ENCODE assay signal across 8 cellular contexts in the genomic region with DNA sequence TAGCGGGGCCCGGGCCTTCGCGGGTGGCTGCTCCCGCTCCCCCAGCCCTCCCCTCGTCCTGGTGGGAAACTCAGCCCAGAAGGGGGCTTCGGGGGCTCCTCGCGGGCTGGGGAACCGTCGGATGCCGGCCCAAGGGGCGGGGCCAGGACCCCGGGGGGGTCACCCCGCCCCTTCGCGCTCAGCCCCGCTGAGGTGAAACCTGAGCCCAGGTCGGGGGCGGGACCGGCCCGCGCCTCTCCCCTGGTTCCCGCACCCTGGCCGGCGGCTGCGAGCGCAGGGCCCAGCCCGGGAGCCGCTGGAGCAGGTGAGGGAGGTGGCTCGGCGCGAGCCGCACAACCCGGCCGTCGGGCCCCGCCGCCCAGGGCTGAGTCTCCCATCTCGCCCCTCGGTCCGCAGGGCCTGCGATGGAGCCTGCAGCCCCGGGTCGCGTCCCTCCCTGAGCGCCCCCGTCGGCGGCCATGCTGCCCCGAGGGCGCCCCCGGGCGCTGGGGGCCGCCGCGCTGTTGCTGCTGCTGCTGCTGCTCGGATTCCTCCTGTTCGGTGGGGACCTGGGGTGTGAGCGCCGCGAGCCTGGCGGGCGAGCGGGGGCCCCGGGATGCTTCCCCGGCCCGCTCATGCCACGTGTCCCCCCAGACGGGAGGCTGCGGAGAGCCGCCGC. TPM values are rescaled to one million over a fixed set of nuclear protein-coding genes. Genes with fewer than 3 reads are reported as not detected.
DNase-seq lines count a peak whose midpoint lies in the region; ATAC-seq lines count a peak whose summit lies in the region.

A gene (plus strand): TSS at position 232 of the 658 bp plus-strand sequence. CDS start 227 bp downstream, at position 459.

- H3K4me1 Mint-ChIP-seq in CD4-positive, CD25-positive, alpha-beta regulatory T cell = peaks cover 0 to 60% (median 25%) of the 10 kb centered on the region in 4 donors
- H3K4me1 Mint-ChIP-seq in IgD-negative memory B cell = peaks cover 33 to 50% (median 34%) of the 10 kb centered on the region in 3 donors
- H3K4me1 Mint-ChIP-seq in activated T-cell treated with anti-CD3 and anti-CD28 coated beads, Interleukin-2, amount 50 U/mL, for 4 hours (ENCODE audit: low read depth) = peaks cover 36% of the 10 kb centered on the region

- DNase-seq in CD4-positive, CD25-positive, alpha-beta regulatory T cell = peak in 1 of 3 donors; percentile 37
- no peak for DNase-seq in activated T-cell treated with anti-CD3 and anti-CD28 coated beads, Interleukin-2, amount 50 U/mL, for 4 hours
- DNase-seq in iPS-NIHi11 (ENCODE audit: low spot score) = peak; percentile 98
- no peak for DNase-seq in anterior cingulate cortex (lab: John Stamatoyannopoulos, UW)
- no peak for DNase-seq in central memory CD4-positive, alpha-beta T cell

- H3K9me3 Mint-ChIP-seq in CD4-positive, CD25-positive, alpha-beta regulatory T cell = peaks cover 0 to 2% (median 0%) of the 10 kb centered on the region in 7 donors
- H3K9me3 Mint-ChIP-seq in IgD-negative memory B cell = no peaks in the 10 kb centered on the region
- no peaks in the 10 kb centered on the region for H3K9me3 Mint-ChIP-seq in activated T-cell treated with anti-CD3 and anti-CD28 coated beads, Interleukin-2, amount 50 U/mL, for 4 hours

- H3K27ac ChIP-seq in CD4-positive, CD25-positive, alpha-beta regulatory T cell (ENCODE audit: insufficient read depth, low read length, poor library complexity, severe bottlenecking) = peak within 1 kb of the TSS; percentile 14
- H3K27ac ChIP-seq in subcutaneous abdominal adipose tissue (ENCODE audit: low read depth, low read length) = no peak within 1 kb of the TSS

- no peaks in the 10 kb centered on the region for H3K9me3 ChIP-seq in CD4-positive, CD25-positive, alpha-beta regulatory T cell (ENCODE audit: control insufficient read depth in 2 of 2, low read length in 2 of 2)
- H3K9me3 ChIP-seq in subcutaneous abdominal adipose tissue (ENCODE audit: control insufficient read depth in 5 of 5, low read length in 5 of 5) = no peaks in the 10 kb centered on the region

- H3K27ac Mint-ChIP-seq in CD4-positive, CD25-positive, alpha-beta regulatory T cell = peak within 1 kb of the TSS in 2 of 3 donors; percentile 63 to 88
- peak within 1 kb of the TSS; percentile 88 to 97 (median 93) for H3K27ac Mint-ChIP-seq in IgD-negative memory B cell

- H3K4me3 ChIP-seq in CD4-positive, CD25-positive, alpha-beta regulatory T cell (ENCODE audit: low read depth, low read length) = no peak within 1 kb of the TSS
- peak within 1 kb of the TSS in 4 of 5 donors; percentile 17 to 52 (median 24) for H3K4me3 ChIP-seq in subcutaneous abdominal adipose tissue (ENCODE audit: low read depth in 1 of 5, low read length in 5 of 5)

- H3K27me3 Mint-ChIP-seq in CD4-positive, CD25-positive, alpha-beta regulatory T cell = peaks cover 37% of the 10 kb centered on the region
- no peaks in the 10 kb centered on the region for H3K27me3 Mint-ChIP-seq in IgD-negative memory B cell
- peaks cover 14% of the 10 kb centered on the region for H3K27me3 Mint-ChIP-seq in activated T-cell treated with anti-CD3 and anti-CD28 coated beads, Interleukin-2, amount 50 U/mL, for 4 hours (ENCODE audit: low read depth)

- no peak within 1 kb of the TSS for H3K9ac ChIP-seq in subcutaneous abdominal adipose tissue (ENCODE audit: low read length in 5 of 5)

- H3K4me1 ChIP-seq in CD4-positive, CD25-positive, alpha-beta regulatory T cell (ENCODE audit: control insufficient read depth, insufficient read depth, low read length, poor library complexity, severe bottlenecking) = peaks cover 45% of the 10 kb centered on the region
- H3K4me1 ChIP-seq in subcutaneous abdominal adipose tissue (ENCODE audit: control insufficient read depth in 5 of 5, insufficient read depth in 5 of 5, low read length in 5 of 5) = peaks cover 0 to 41% (median 20%) of the 10 kb centered on the region in 5 donors

- peaks cover 3% of the 10 kb centered on the region for H3K36me3 Mint-ChIP-seq in CD4-positive, CD25-positive, alpha-beta regulatory T cell
- no peaks in the 10 kb centered on the region for H3K36me3 Mint-ChIP-seq in IgD-negative memory B cell
- no peaks in the 10 kb centered on the region for H3K36me3 Mint-ChIP-seq in activated T-cell treated with anti-CD3 and anti-CD28 coated beads, Interleukin-2, amount 50 U/mL, for 4 hours (ENCODE audit: insufficient read depth)

- H3K27me3 ChIP-seq in CD4-positive, CD25-positive, alpha-beta regulatory T cell (ENCODE audit: control insufficient read depth, insufficient read depth, low read length) = no peaks in the 10 kb centered on the region
- H3K27me3 ChIP-seq in subcutaneous abdominal adipose tissue (ENCODE audit: control insufficient read depth in 5 of 5, insufficient read depth in 4 of 5, low read length in 5 of 5) = peaks cover 18 to 29% (median 24%) of the 10 kb centered on the region in 5 donors

- no peaks in the 10 kb centered on the region for H3K36me3 ChIP-seq in CD4-positive, CD25-positive, alpha-beta regulatory T cell (ENCODE audit: control insufficient read depth, insufficient read depth, low read length)
- no peaks in the 10 kb centered on the region for H3K36me3 ChIP-seq in subcutaneous abdominal adipose tissue (ENCODE audit: control insufficient read depth in 5 of 5, insufficient read depth in 5 of 5, low read length in 5 of 5)

- H3K4me3 Mint-ChIP-seq in CD4-positive, CD25-positive, alpha-beta regulatory T cell = peak within 1 kb of the TSS; percentile 93 to 97 (median 94)
- H3K4me3 Mint-ChIP-seq in IgD-negative memory B cell = peak within 1 kb of the TSS; percentile 93 to 98 (median 96)
- H3K4me3 Mint-ChIP-seq in activated T-cell treated with anti-CD3 and anti-CD28 coated beads, Interleukin-2, amount 50 U/mL, for 4 hours = peak within 1 kb of the TSS; percentile 78

- no peak for ATAC-seq in CD4-positive, CD25-positive, alpha-beta regulatory T cell (ENCODE audit: low read depth in 2 of 2)
- ATAC-seq in activated T-cell treated with anti-CD3 and anti-CD28 coated beads, Interleukin-2, amount 50 U/mL, for 4 hours = no peak
- ATAC-seq in HG03354 (IDR thresholded peaks at IDR 0.05; ENCODE audit: poor library complexity, severe bottlenecking, unreplicated experiment) = no peak

RNA-seq across cellular contexts. Expression of the gene that starts here (rescaled TPM):
- 4.2 TPM for total RNA-seq in CD4-positive, CD25-positive, alpha-beta regulatory T cell
- 1 to 10 TPM in 2 of 4 donors, under 1 TPM in 2; 0.65 to 3.4 (median 1.2) TPM for polyA plus RNA-seq in CD4-positive, CD25-positive, alpha-beta regulatory T cell
- polyA plus RNA-seq in IgD-negative memory B cell = 61.7 TPM
- 1 to 10 TPM; 1.8 to 6.0 (median 3.6) TPM for total RNA-seq in activated T-cell treated with anti-CD3 and anti-CD28 coated beads, Interleukin-2, amount 50 U/mL, for 4 hours

Comparison
In these comparisons a context has a peak if more than half of its experiments do, and no peak if none do; other contexts are left out.
1. RNA of the gene that starts here (polyA plus RNA-seq): 61.7 TPM in IgD-negative memory B cell (single experiment); 0.65 to 3.4 TPM in CD4-positive, CD25-positive, alpha-beta regulatory T cell; every median in the first group is over 10 times any median in the second.
2. Peak in every context shown above with its lines, with median percentiles within 50 percentile points of each other: H3K4me3 Mint-ChIP-seq.